ENCODE assay signal across 17 cellular contexts in the genomic region with DNA sequence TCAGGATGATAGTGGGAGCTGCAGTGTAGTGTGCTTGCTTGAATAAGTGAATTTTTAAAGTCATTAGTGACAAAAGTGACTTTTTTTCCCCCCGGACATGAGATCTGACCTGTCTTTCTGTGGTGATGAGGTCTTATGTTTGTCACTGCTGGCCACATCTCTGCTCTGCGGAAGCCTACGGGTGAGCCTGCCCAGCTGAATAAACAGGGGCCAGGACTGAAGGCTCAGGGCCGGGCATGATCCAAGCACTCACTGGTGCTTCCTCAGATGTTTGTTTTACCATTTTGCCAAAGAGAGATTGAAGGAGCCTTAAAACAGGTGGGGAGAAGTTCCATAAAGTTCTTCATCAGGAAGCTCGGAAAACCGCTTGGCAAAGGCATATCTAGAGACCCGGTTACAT.
"Had no signal": no experiment of that assay in that cellular context is flagged by ENCODE, and none has a peak within 500 bp of the region (broad histone marks: within the 10 kb centered on the region; RNA-seq: fewer than 3 reads in every experiment).

No MANE protein-coding gene starts in this region.

- H3K27ac ChIP-seq: cardiac muscle cell, parathyroid adenoma had no signal

- H3K27ac Mint-ChIP-seq: activated naive CD4-positive, alpha-beta T cell treated with anti-CD3 and anti-CD28 coated beads for 36 hours; activated naive CD8-positive, alpha-beta T cell treated with anti-CD3 and anti-CD28 coated beads, Interleukin-2, amount 50 U/mL, for 24 hours; activated T-helper 2 cell treated with anti-CD3 and anti-CD28 coated beads, Interferon-gamma antibody, Interleukin-2, Interleukin-4, amounts not matched to agents 10 μg/mL and 5 μg/mL and 100 μg/mL, durations not matched to agents 14 hours and 24 hours and 36 hours; stimulated activated naive B cell treated with anti-CD40 and anti-IgM and Interleukin-4, amounts not matched to agents 10 μg/mL and 1 μg/mL and 100 μg/mL, for 72 hours had no signal

- DNase-seq: activated CD4-positive, CD25-positive, alpha-beta regulatory T cell treated with anti-CD3 and anti-CD28 coated beads, Interleukin-2, amount 50 U/mL, for 72 hours; activated naive CD4-positive, alpha-beta T cell treated with anti-CD3 and anti-CD28 coated beads for 36 hours; activated naive CD8-positive, alpha-beta T cell treated with anti-CD3 and anti-CD28 coated beads, Interleukin-2, amount 50 U/mL, for 24 hours; activated T-cell treated with anti-CD3 and anti-CD28 coated beads for 4 hours; effector CD4-positive, alpha-beta T cell; esophagus squamous epithelium; midbrain; SK-N-SH; stimulated activated CD4-positive, alpha-beta T cell treated with anti-CD3 and anti-CD28 coated beads, Interleukin-15, amount 100 ng/mL, for 24 hours; stimulated activated CD4-positive, alpha-beta T cell treated with anti-CD3 and anti-CD28 coated beads, Interleukin-4, amount 100 ng/mL, for 1 hour; stimulated activated naive B cell treated with anti-CD40 and anti-IgM and Interleukin-4, amounts not matched to agents 10 μg/mL and 1 μg/mL and 100 μg/mL, for 72 hours; T1000; trophoblast cell had no signal

- H3K36me3 ChIP-seq: cardiac muscle cell, esophagus squamous epithelium had no signal

- ATAC-seq: activated naive CD8-positive, alpha-beta T cell treated with anti-CD3 and anti-CD28 coated beads, Interleukin-2, amount 50 U/mL, for 24 hours had no signal

- H3K4me3 Mint-ChIP-seq: activated naive CD4-positive, alpha-beta T cell treated with anti-CD3 and anti-CD28 coated beads for 36 hours; activated naive CD8-positive, alpha-beta T cell treated with anti-CD3 and anti-CD28 coated beads, Interleukin-2, amount 50 U/mL, for 24 hours; stimulated activated naive B cell treated with anti-CD40 and anti-IgM and Interleukin-4, amounts not matched to agents 10 μg/mL and 1 μg/mL and 100 μg/mL, for 72 hours had no signal

- H3K27me3 Mint-ChIP-seq: activated naive CD8-positive, alpha-beta T cell treated with anti-CD3 and anti-CD28 coated beads, Interleukin-2, amount 50 U/mL, for 24 hours; stimulated activated naive B cell treated with anti-CD40 and anti-IgM and Interleukin-4, amounts not matched to agents 10 μg/mL and 1 μg/mL and 100 μg/mL, for 72 hours had no signal

- H3K27me3 ChIP-seq: cardiac muscle cell, esophagus squamous epithelium had no signal

- H3K9me3 ChIP-seq: esophagus squamous epithelium, SK-N-SH had no signal

- H3K9me3 Mint-ChIP-seq: activated naive CD4-positive, alpha-beta T cell treated with anti-CD3 and anti-CD28 coated beads for 36 hours; activated naive CD8-positive, alpha-beta T cell treated with anti-CD3 and anti-CD28 coated beads, Interleukin-2, amount 50 U/mL, for 24 hours; activated T-helper 2 cell treated with anti-CD3 and anti-CD28 coated beads, Interferon-gamma antibody, Interleukin-2, Interleukin-4, amounts not matched to agents 10 μg/mL and 5 μg/mL and 100 μg/mL, durations not matched to agents 14 hours and 24 hours and 36 hours had no signal

- H3K4me3 ChIP-seq: cardiac muscle cell, esophagus squamous epithelium, lung had no signal
